Comparison of ENCODE assay signal across 10 cellular contexts in genomic region chr18:58866261-58867232, GRCh38. TPM values are rescaled to one million over a fixed set of nuclear protein-coding genes. Genes with fewer than 3 reads are reported as not detected.
DNase-seq lines count a peak whose midpoint lies in the region; ATAC-seq and TF ChIP-seq lines count a peak whose summit lies in the region.
"Had no signal": no experiment of that assay in that cellular context is flagged by ENCODE, and none has a peak within 500 bp of the region (broad histone marks: within the 10 kb centered on the region; RNA-seq: fewer than 3 reads in every experiment).

No MANE protein-coding gene starts in this region.

- peak overlapping the region; percentile 80 for H3K4me3 Mint-ChIP-seq in WTC11
- H3K4me3 Mint-ChIP-seq: activated naive CD8-positive, alpha-beta T cell had no signal

- CTCF ChIA-PET in BJ (lab: Yijun Ruan, JAX), result interaction anchor here (0.8 to 1.5 kb wide), 10 partner anchors 12 to 189 kb away, joined by 3 to 8 read pairs (median 4); no protein-coding TSS in a partner anchor
- CTCF ChIA-PET in WTC11 (lab: Charles Lee), result interaction anchor here (0.7 to 1.9 kb wide), 11 partner anchors 19 to 103 kb away, joined by 3 to 19 read pairs (median 5); no protein-coding TSS in a partner anchor

- no peak for TF ChIP-seq EP300 in sigmoid colon (IDR thresholded peaks at IDR 0.05)

- peaks cover 5% of the 10 kb centered on the region for H3K9me3 Mint-ChIP-seq in WTC11

- intact Hi-C loops in head of caudate nucleus (cut with DNase I) (loop anchor here (5.0 kb wide), 1 partner anchor 84 kb away; no protein-coding TSS in a partner anchor), sigmoid colon (cut with DNase I) (loop anchor here (5.0 kb wide), 1 partner anchor 194 kb away; the partner anchor contains the start of gene MALT1)

- H3K4me3 ChIP-seq in BJ (ENCODE audit: low read depth, low read length), result 0 out of 2 replicates have a peak overlapping the region, but pooled peaks have one; percentile 4
- no peak overlapping the region for H3K4me3 ChIP-seq in sigmoid colon
- no peak overlapping the region for H3K4me3 ChIP-seq in effector memory CD4-positive, alpha-beta T cell (ENCODE audit: insufficient read depth, low read depth, low read length, poor library complexity, severe bottlenecking)

- TF ChIP-seq CTCF in BJ (IDR thresholded peaks at IDR 0.05; ENCODE audit: insufficient read depth, low read depth, low read length) (no peak), WTC11 (IDR thresholded peaks at IDR 0.05) (no peak), sigmoid colon (IDR thresholded peaks at IDR 0.05) (no peak)

- H3K27me3 ChIP-seq in BJ (ENCODE audit: control insufficient read depth, insufficient read depth, low read length), result no peaks in the 10 kb centered on the region
- no peaks in the 10 kb centered on the region for H3K27me3 ChIP-seq in sigmoid colon
- peaks cover 3% of the 10 kb centered on the region for H3K27me3 ChIP-seq in effector memory CD4-positive, alpha-beta T cell (replicated peaks; ENCODE audit: control insufficient read depth, insufficient read depth, low read length, poor library complexity, severe bottlenecking)

- H3K4me1 Mint-ChIP-seq in WTC11, result peaks cover 82% of the 10 kb centered on the region

- H3K27ac Mint-ChIP-seq in WTC11, result peak overlapping the region; percentile 98
- H3K27ac Mint-ChIP-seq: activated naive CD8-positive, alpha-beta T cell had no signal

- in situ Hi-C loops in KBM-7 (cut with MboI; ENCODE audit: low pct_unique_long_range_greater_than_20kb, low sequenced_read_pairs), result no loop called here

- WGBS in sigmoid colon, 2 donors, result 77 to 89% methylated on average over 13 of the region's 13 CpGs

- POLR2A ChIA-PET in BJ (lab: Charles Lee) (interaction anchor here (0.6 to 1.3 kb wide), 3 partner anchors 14 to 195 kb away, joined by 4 to 5 read pairs (median 4); partner anchors contain the start of gene MALT1), WTC11 (lab: Charles Lee) (interaction anchor here (0.6 to 2.4 kb wide), 12 partner anchors 11 to 110 kb away, joined by 3 to 42 read pairs (median 4); no protein-coding TSS in a partner anchor)

- ATAC-seq in WTC11, result no peak
- no peak for ATAC-seq in HG02588 (IDR thresholded peaks at IDR 0.05; ENCODE audit: unreplicated experiment)
- no peak for ATAC-seq in GM18858 (IDR thresholded peaks at IDR 0.05; ENCODE audit: unreplicated experiment)

- no peaks in the 10 kb centered on the region for H3K27me3 Mint-ChIP-seq in WTC11 (ENCODE audit: low read depth)

- no peak for TF ChIP-seq POLR2A in sigmoid colon (IDR thresholded peaks at IDR 0.05)

- no peaks in the 10 kb centered on the region for H3K9me3 ChIP-seq in sigmoid colon
- no peaks in the 10 kb centered on the region for H3K9me3 ChIP-seq in effector memory CD4-positive, alpha-beta T cell (ENCODE audit: control insufficient read depth, low read length)

- peak overlapping the region; percentile 27 to 96 (median 92) for H3K27ac ChIP-seq in sigmoid colon
- no peak overlapping the region for H3K27ac ChIP-seq in effector memory CD4-positive, alpha-beta T cell (ENCODE audit: insufficient read depth, low read length, poor library complexity, severe bottlenecking)

- peaks cover 0 to 77% (median 71%) of the 10 kb centered on the region in 4 donors for H3K4me1 ChIP-seq in sigmoid colon
- H3K4me1 ChIP-seq in effector memory CD4-positive, alpha-beta T cell (ENCODE audit: control insufficient read depth, insufficient read depth, low read length, poor library complexity, severe bottlenecking), result no peaks in the 10 kb centered on the region

- DNase-seq in BJ (ENCODE audit: low read depth) (no peak), WTC11 (ENCODE audit: low spot score) (no peak), head of caudate nucleus (peak in 22 of 42 donors; percentile 23 to 68 (median 46)), sigmoid colon (peak; percentile 15), KBM-7 (no peak)
- no peak for DNase-seq in effector memory CD4-positive, alpha-beta T cell
- DNase-seq: NCI-H524 had no signal

- H3K36me3 ChIP-seq in BJ (ENCODE audit: control insufficient read depth, insufficient read depth, low read length), result peaks cover 2% of the 10 kb centered on the region; the same call in 1 of the 2 replicates
- H3K36me3 ChIP-seq in sigmoid colon, result peaks cover 0 to 26% (median 11%) of the 10 kb centered on the region in 4 donors
- H3K36me3 ChIP-seq in effector memory CD4-positive, alpha-beta T cell (ENCODE audit: control insufficient read depth, insufficient read depth, low read length), result no peaks in the 10 kb centered on the region

- peaks cover 62% of the 10 kb centered on the region for H3K36me3 Mint-ChIP-seq in WTC11
- H3K36me3 Mint-ChIP-seq: activated naive CD8-positive, alpha-beta T cell had no signal

TF ChIP-seq in WTC11, 78 proteins besides CTCF, POLR2A, EP300 and RAD21:
- TF ChIP-seq SMAD3 (CRISPR knock-in tag; IDR thresholded peaks at IDR 0.05; ENCODE audit: borderline replicate concordance) (no peak), ATF3 (CRISPR knock-in tag; conservative IDR thresholded peaks at IDR 0.05) (no peak), MYBL2 (CRISPR knock-in tag; IDR thresholded peaks at IDR 0.05) (no peak), ZNF396 (CRISPR knock-in tag; IDR thresholded peaks at IDR 0.05; ENCODE audit: borderline replicate concordance) (no peak), IRF2 (CRISPR knock-in tag; IDR thresholded peaks at IDR 0.05; ENCODE audit: borderline replicate concordance, low read depth) (no peak), NR2C2 (CRISPR knock-in tag; IDR thresholded peaks at IDR 0.05) (no peak), STAT6 (CRISPR knock-in tag; conservative IDR thresholded peaks at IDR 0.05; ENCODE audit: low read depth) (no peak), TEAD1 (CRISPR knock-in tag; IDR thresholded peaks at IDR 0.05) (no peak), ATF1 (CRISPR knock-in tag; IDR thresholded peaks at IDR 0.05) (no peak), GRHL2 (CRISPR knock-in tag; IDR thresholded peaks at IDR 0.05; ENCODE audit: insufficient replicate concordance, severe bottlenecking) (no peak)

RNA-seq across cellular contexts. Expression of gene ZNF532, which starts 1.9 kb away (rescaled TPM):
- polyA plus RNA-seq in BJ (2011; rRNA removed) (69.6 and 75.3 TPM in 2 replicates), sigmoid colon (10 to 100 TPM in 1 of 3 donors, 1 to 10 TPM in 2; 1.4 to 10.1 (median 3.6) TPM)
- polyA minus RNA-seq in BJ (2011; rRNA and poly(A)+ RNA removed), result 123 and 142 TPM in 2 replicates
- total RNA-seq in WTC11 (2021) (171 to 185 TPM (median 181 TPM) in 3 replicates), sigmoid colon (100 to 1,000 TPM in 1 of 4 donors, 10 to 100 TPM in 3; 71.0 to 104 (median 78.8) TPM)

Comparison
In these comparisons a context has a peak if more than half of its experiments do, and no peak if none do; other contexts are left out.
1. DNase-seq: peak in head of caudate nucleus (22 of 42) and sigmoid colon (single experiment); none in BJ (single experiment), WTC11 (single experiment), KBM-7 (single experiment) and effector memory CD4-positive, alpha-beta T cell (0 of 3).